In the genomic region with DNA sequence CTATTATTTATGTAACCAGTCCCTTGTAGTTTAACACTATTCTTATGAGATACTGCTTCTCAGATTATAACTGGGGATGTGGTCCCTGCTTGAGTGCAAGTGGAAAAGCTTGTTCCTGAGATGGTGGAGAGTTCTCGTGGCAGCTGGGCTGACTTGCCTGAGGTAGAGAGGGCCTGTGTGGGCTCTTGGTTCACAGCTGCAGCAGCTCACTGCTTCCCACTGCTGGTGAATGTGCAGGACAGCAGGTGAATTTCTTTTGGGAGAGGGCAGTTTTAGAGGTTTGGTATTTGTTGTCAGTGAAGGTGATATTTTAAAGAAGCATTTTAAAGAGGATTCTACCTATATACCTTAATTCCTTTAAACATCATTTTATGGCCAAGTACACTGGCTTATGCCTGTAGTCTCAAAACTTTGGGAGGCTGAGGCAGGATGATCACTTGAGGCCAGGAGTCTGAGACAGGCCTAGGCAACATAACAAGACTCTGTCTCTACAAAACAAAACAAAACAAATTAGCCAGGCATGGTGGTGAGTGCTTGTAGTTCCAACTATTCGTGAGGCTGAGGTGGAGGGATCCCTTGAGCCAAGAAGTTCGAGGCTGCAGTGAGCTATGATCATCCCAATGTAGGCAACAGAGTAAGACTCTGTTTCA, we compare ENCODE assay signal across 8 cellular contexts.
DNase-seq lines count a peak whose midpoint lies in the region; ATAC-seq lines count a peak whose summit lies in the region.

No MANE protein-coding gene starts in this region.

- H3K4me1 ChIP-seq in aorta (ENCODE audit: control insufficient read depth in 1 of 2, insufficient read depth in 2 of 2, low read length in 2 of 2) = no peaks in the 10 kb centered on the region

- H3K4me3 ChIP-seq in H7 (ENCODE audit: insufficient read depth, low read depth, low read length) (no peak overlapping the region), aorta (ENCODE audit: low read length in 2 of 2) (no peak overlapping the region)

- peak; percentile 89 for DNase-seq in GM03348 (ENCODE audit: low spot score)
- DNase-seq in H7 = peak; percentile 54
- DNase-seq in LoVo (ENCODE audit: low spot score) = peak; percentile 52
- peak; percentile 37 for DNase-seq in SHP77 treated with DMSO at 0.1 percent for 48 hours (lab: John Stamatoyannopoulos, UW)
- DNase-seq in activated naive CD4-positive, alpha-beta T cell (lab: John Stamatoyannopoulos, UW) = peak; percentile 5 to 42 (median 24)
- DNase-seq in globus pallidus (ENCODE audit: low spot score) = peak; percentile 72
- DNase-seq in pons (ENCODE audit: low spot score) = peak; percentile 88
- DNase-seq in aorta = peak; percentile 65 to 79

- H3K36me3 ChIP-seq in H7 (replicated peaks; ENCODE audit: control insufficient read depth, insufficient read depth, low read length) (peaks cover 7% of the 10 kb centered on the region), aorta (ENCODE audit: control insufficient read depth in 1 of 2, insufficient read depth in 2 of 2, low read length in 1 of 2) (peaks cover 0 to 2% of the 10 kb centered on the region in 2 donors)

- H3K27ac ChIP-seq in aorta (ENCODE audit: low read depth in 1 of 2, low read length in 2 of 2) = no peak overlapping the region

- peak; percentile 85 for ATAC-seq in aorta (ENCODE audit: low FRiP score)

- H3K9me3 ChIP-seq in aorta (ENCODE audit: control insufficient read depth, low read length) = no peaks in the 10 kb centered on the region

- H3K27me3 ChIP-seq in H7 (ENCODE audit: control insufficient read depth, insufficient read depth, low read length) (no peaks in the 10 kb centered on the region), aorta (ENCODE audit: control insufficient read depth in 1 of 2, insufficient read depth in 2 of 2, low read length in 1 of 2) (no peaks in the 10 kb centered on the region)

- intact Hi-C loops in aorta (cut with DNase I) = loop anchor here (1.0 to 5.0 kb wide), 3 partner anchors 150 to 166 kb away; no protein-coding TSS in a partner anchor

- 30 to 33% methylated on average over 3 of the region's 3 CpGs for WGBS in aorta, 2 donors

Comparison
In these comparisons a context has a peak if more than half of its experiments do, and no peak if none do; other contexts are left out.
1. DNase-seq: peak in every context shown above with its lines; median percentile 89 in GM03348; 88 in pons; 72 in globus pallidus; 72 in aorta; 54 in H7; 52 in LoVo; 37 in SHP77 treated with DMSO at 0.1 percent for 48 hours; 24 in activated naive CD4-positive, alpha-beta T cell.